ENCODE assay signal across 11 cellular contexts in the genomic region with DNA sequence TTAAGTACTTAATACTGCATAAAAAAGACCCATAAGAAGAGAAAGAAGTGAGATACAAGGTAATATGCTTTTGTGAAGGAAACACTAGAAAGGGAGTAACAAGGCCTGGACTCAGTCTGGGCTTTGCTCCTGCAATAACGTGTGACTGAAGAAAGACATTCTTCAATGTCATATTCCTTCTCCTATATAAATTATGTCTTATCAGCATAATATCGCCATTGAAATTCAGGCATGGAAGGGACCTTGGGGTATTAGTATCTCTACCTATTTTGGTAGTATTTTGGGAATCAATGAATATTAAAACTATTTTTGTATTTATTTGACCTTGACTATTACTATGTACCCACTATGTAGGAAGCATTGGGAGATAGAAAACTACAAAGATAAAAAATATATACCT.
"Had no signal": no experiment of that assay in that cellular context is flagged by ENCODE, and none has a peak within 500 bp of the region (broad histone marks: within the 10 kb centered on the region; RNA-seq: fewer than 3 reads in every experiment).

No MANE protein-coding gene starts in this region.

- ATAC-seq: GM23338, HCT116 had no signal

- H3K36me3 ChIP-seq: HAP-1 had no signal

- H3K4me2 ChIP-seq: GM23338 had no signal

- FAIRE-seq: H1, H54 had no signal

- H3K4me1 ChIP-seq: HAP-1 had no signal

- DNase-seq: GM23248, GOT3, H7, H9, HCEC 1CT, HFFc6 had no signal

- H2AFZ ChIP-seq: GM23248, GM23338 had no signal

- H3K27ac ChIP-seq: GM23248 had no signal

- H3K9ac ChIP-seq: GM23248 had no signal

- H3K9me3 ChIP-seq: HAP-1 had no signal

- H3K4me3 ChIP-seq: GM23248, GM23338, HAP-1 had no signal
